ENCODE assay signal across 8 cellular contexts in genomic region chr4:153083447-153083921, GRCh38.
A peak's percentile ranks its signal among the peaks of the same experiment; 100 is the strongest.
DNase-seq lines count a peak whose midpoint lies in the region; ATAC-seq and TF ChIP-seq lines count a peak whose summit lies in the region.

No MANE protein-coding gene starts in this region.

- H3K4me1 ChIP-seq in HEK293 (ENCODE audit: control insufficient read depth, insufficient read depth, low read length): no peaks in the 10 kb centered on the region
- peaks cover 18% of the 10 kb centered on the region for H3K4me1 ChIP-seq in MM.1S (ENCODE audit: low read length)
- peaks cover 8% of the 10 kb centered on the region for H3K4me1 ChIP-seq in cardiac muscle cell (ENCODE audit: low read depth)
- H3K4me1 ChIP-seq in trophoblast cell (ENCODE audit: control insufficient read depth in 1 of 2, insufficient read depth in 2 of 2, low read length in 2 of 2): no peaks in the 10 kb centered on the region

- no peak overlapping the region for H3K4ac ChIP-seq in trophoblast cell (ENCODE audit: low read depth, low read length)

- H3K79me1 ChIP-seq in trophoblast cell (ENCODE audit: low read length): no peaks in the 10 kb centered on the region

- no peak for ATAC-seq in activated naive CD8-positive, alpha-beta T cell treated with anti-CD3 and anti-CD28 coated beads, Interleukin-2, amount 50 U/mL, for 24 hours
- no peak for ATAC-seq in GM19324 (IDR thresholded peaks at IDR 0.05; ENCODE audit: low FRiP score, unreplicated experiment)

- H3F3A ChIP-seq in MM.1S (ENCODE audit: insufficient read depth, low read length): peaks cover 1% of the 10 kb centered on the region; the same call in 1 of the 2 replicates

- H3K27me3 Mint-ChIP-seq in activated naive CD8-positive, alpha-beta T cell treated with anti-CD3 and anti-CD28 coated beads, Interleukin-2, amount 50 U/mL, for 24 hours: no peaks in the 10 kb centered on the region

- H3K36me3 Mint-ChIP-seq in activated naive CD8-positive, alpha-beta T cell treated with anti-CD3 and anti-CD28 coated beads, Interleukin-2, amount 50 U/mL, for 24 hours (ENCODE audit: low read depth): no peaks in the 10 kb centered on the region

- H3K9me3 Mint-ChIP-seq in activated naive CD8-positive, alpha-beta T cell treated with anti-CD3 and anti-CD28 coated beads, Interleukin-2, amount 50 U/mL, for 24 hours: no peaks in the 10 kb centered on the region

- H4K12ac ChIP-seq in trophoblast cell (ENCODE audit: low read depth, low read length): no peak overlapping the region

- peak overlapping the region; percentile 48 for H2BK120ac ChIP-seq in trophoblast cell (ENCODE audit: insufficient read depth, low read length, poor library complexity)

- POLR2A ChIA-PET in HEK293 (lab: Yijun Ruan, JAX): interaction anchor here (1.4 kb wide), 1 partner anchor 44 kb away, joined by 5 read pairs; no protein-coding TSS in a partner anchor
- POLR2A ChIA-PET in RWPE1 (lab: Yijun Ruan, JAX; ENCODE audit: low non-redundant PET): interaction anchor here (0.8 kb wide), 1 partner anchor 148 kb away, joined by 5 read pairs; the partner anchor contains the start of gene FHDC1

- no CpG with 5 or more reads among the region's 7 CpGs for WGBS in trophoblast cell (ENCODE audit: extremely low coverage, insufficient coverage, insufficient read length)

- no peak overlapping the region for H3K23ac ChIP-seq in trophoblast cell (ENCODE audit: low read length)

- H2BK5ac ChIP-seq in trophoblast cell (ENCODE audit: low read depth, low read length, poor library complexity): no peak overlapping the region

- peak overlapping the region; percentile 9 for H3K27ac Mint-ChIP-seq in activated naive CD8-positive, alpha-beta T cell treated with anti-CD3 and anti-CD28 coated beads, Interleukin-2, amount 50 U/mL, for 24 hours

- no peak overlapping the region for H2BK12ac ChIP-seq in trophoblast cell (ENCODE audit: low read length)

- H4K20me1 ChIP-seq in MM.1S (ENCODE audit: insufficient read depth, low read length): no peaks in the 10 kb centered on the region

- H3K4me2 ChIP-seq in MM.1S (ENCODE audit: low read depth, low read length) (peak overlapping the region; percentile 50), trophoblast cell (ENCODE audit: low read length) (no peak overlapping the region)

- H3K36me3 ChIP-seq in GM06990 (ENCODE audit: control insufficient read depth, insufficient read depth, low read length) (no peaks in the 10 kb centered on the region), HEK293 (ENCODE audit: control insufficient read depth in 2 of 2, insufficient read depth in 1 of 2, low read length in 2 of 2) (no peaks in the 10 kb centered on the region), MM.1S (replicated peaks; ENCODE audit: insufficient read depth, low read length) (no peaks in the 10 kb centered on the region), cardiac muscle cell (no peaks in the 10 kb centered on the region), trophoblast cell (ENCODE audit: control insufficient read depth in 1 of 2, insufficient read depth in 2 of 2, low read length in 2 of 2) (no peaks in the 10 kb centered on the region)

- H3K79me2 ChIP-seq in MM.1S (ENCODE audit: low read length): no peaks in the 10 kb centered on the region
- no peaks in the 10 kb centered on the region for H3K79me2 ChIP-seq in trophoblast cell (ENCODE audit: control insufficient read depth, insufficient read depth, low read length, poor library complexity)

- H3K9ac ChIP-seq in MM.1S (ENCODE audit: low read length) (no peak overlapping the region), trophoblast cell (ENCODE audit: low read length) (no peak overlapping the region)

- DNase-seq in GM06990 (ENCODE audit: extremely low read depth, insufficient read length) (peak; percentile 26), MM.1S (peak; percentile 72), RWPE1 (ENCODE audit: low spot score) (peak; percentile 78), cardiac muscle cell (ENCODE audit: low read depth in 1 of 2, low spot score in 1 of 2) (peak; percentile 83 to 87), trophoblast cell (peak; percentile 71 to 89)
- peak; percentile 46 for DNase-seq in activated naive CD8-positive, alpha-beta T cell treated with anti-CD3 and anti-CD28 coated beads, Interleukin-2, amount 50 U/mL, for 24 hours

- H3K4me1 Mint-ChIP-seq in activated naive CD8-positive, alpha-beta T cell treated with anti-CD3 and anti-CD28 coated beads, Interleukin-2, amount 50 U/mL, for 24 hours: peaks cover 58% of the 10 kb centered on the region

- H3K9me2 ChIP-seq in MM.1S (replicated peaks; ENCODE audit: insufficient read depth, low read length): no peaks in the 10 kb centered on the region

- H4K8ac ChIP-seq in trophoblast cell (ENCODE audit: low read depth, low read length): peak overlapping the region; percentile 75

- H3K4me3 ChIP-seq in GM06990 (replicated peaks; ENCODE audit: low read depth, low read length) (no peak overlapping the region), HEK293 (ENCODE audit: low read depth, low read length) (no peak overlapping the region), MM.1S (ENCODE audit: low read length) (no peak overlapping the region), cardiac muscle cell (no peak overlapping the region), trophoblast cell (ENCODE audit: low read depth, low read length) (no peak overlapping the region)

- H3K27ac ChIP-seq in HEK293 (ENCODE audit: extremely low read depth, low read depth, low read length) (no peak overlapping the region), MM.1S (ENCODE audit: low read length) (no peak overlapping the region), RWPE1 (no peak overlapping the region), cardiac muscle cell (no peak overlapping the region), trophoblast cell (ENCODE audit: low read depth, low read length) (no peak overlapping the region)

- no peak overlapping the region for H3K4me3 Mint-ChIP-seq in activated naive CD8-positive, alpha-beta T cell treated with anti-CD3 and anti-CD28 coated beads, Interleukin-2, amount 50 U/mL, for 24 hours

- H3K9me3 ChIP-seq in HEK293 (ENCODE audit: control insufficient read depth, insufficient read depth, low read depth, low read length): no peaks in the 10 kb centered on the region
- no peaks in the 10 kb centered on the region for H3K9me3 ChIP-seq in MM.1S (replicated peaks; ENCODE audit: insufficient read depth, low read length)
- H3K9me3 ChIP-seq in cardiac muscle cell (ENCODE audit: low read depth): no peaks in the 10 kb centered on the region
- no peaks in the 10 kb centered on the region for H3K9me3 ChIP-seq in trophoblast cell (ENCODE audit: insufficient read depth, low read depth, low read length)

- no peaks in the 10 kb centered on the region; the same call in 1 of the 2 replicates for H3K27me3 ChIP-seq in GM06990 (replicated peaks; ENCODE audit: control insufficient read depth, insufficient read depth, low read length)
- H3K27me3 ChIP-seq in MM.1S (replicated peaks; ENCODE audit: insufficient read depth, low read length): no peaks in the 10 kb centered on the region
- no peaks in the 10 kb centered on the region for H3K27me3 ChIP-seq in cardiac muscle cell
- H3K27me3 ChIP-seq in trophoblast cell (ENCODE audit: insufficient read depth, low read length): no peaks in the 10 kb centered on the region

- H4K91ac ChIP-seq in trophoblast cell (ENCODE audit: low read depth, low read length): peak overlapping the region; percentile 26

- TF ChIP-seq CTCF in GM06990 (IDR thresholded peaks at IDR 0.05; ENCODE audit: insufficient read depth, low read length, poor library complexity, severe bottlenecking) (peak; percentile 56), HEK293 (tag by site-specific recombination; IDR thresholded peaks at IDR 0.05) (no peak; the same call in 1 of the 2 replicates), MM.1S (IDR thresholded peaks at IDR 0.05; ENCODE audit: low read length) (peak; percentile 67), RWPE1 (conservative IDR thresholded peaks at IDR 0.05; ENCODE audit: low read depth) (peak; percentile 68), cardiac muscle cell (IDR thresholded peaks at IDR 0.05; ENCODE audit: low read depth, low read length) (peak; percentile 65)

- CTCF ChIA-PET in HEK293 (lab: Yijun Ruan, JAX) (interaction anchor here (0.6 to 5.3 kb wide), 24 partner anchors 13 to 667 kb away, joined by 3 to 101 read pairs (median 4); no protein-coding TSS in a partner anchor), RWPE1 (lab: Yijun Ruan, JAX) (interaction anchor here (0.6 to 2.4 kb wide), 19 partner anchors 16 to 491 kb away, joined by 3 to 22 read pairs (median 3); no protein-coding TSS in a partner anchor)

- no peak overlapping the region for H2AK5ac ChIP-seq in trophoblast cell (ENCODE audit: low read length)

- H3K18ac ChIP-seq in trophoblast cell (ENCODE audit: low read length): no peak overlapping the region

- H2AFZ ChIP-seq in MM.1S (ENCODE audit: low read length) (peak overlapping the region; percentile 68), trophoblast cell (ENCODE audit: insufficient read depth, low read length, poor library complexity) (peak overlapping the region; percentile 17)

- no peak overlapping the region for H3K14ac ChIP-seq in trophoblast cell (ENCODE audit: low read length)

TF ChIP-seq in HEK293, 187 proteins besides CTCF, POLR2A, EP300 and RAD21 (continues in another document):
- TF ChIP-seq ZBTB20 (tag by site-specific recombination; IDR thresholded peaks at IDR 0.05) (no peak), ZNF785 (tag by site-specific recombination; IDR thresholded peaks at IDR 0.05) (no peak)

Comparison
In these comparisons a context has a peak if more than half of its experiments do, and no peak if none do; other contexts are left out.
1. DNase-seq: peak in every context shown above with its lines; median percentile 85 in cardiac muscle cell; 80 in trophoblast cell; 78 in RWPE1; 72 in MM.1S; 46 in activated naive CD8-positive, alpha-beta T cell treated with anti-CD3 and anti-CD28 coated beads, Interleukin-2, amount 50 U/mL, for 24 hours; 26 in GM06990.